In the genomic region with DNA sequence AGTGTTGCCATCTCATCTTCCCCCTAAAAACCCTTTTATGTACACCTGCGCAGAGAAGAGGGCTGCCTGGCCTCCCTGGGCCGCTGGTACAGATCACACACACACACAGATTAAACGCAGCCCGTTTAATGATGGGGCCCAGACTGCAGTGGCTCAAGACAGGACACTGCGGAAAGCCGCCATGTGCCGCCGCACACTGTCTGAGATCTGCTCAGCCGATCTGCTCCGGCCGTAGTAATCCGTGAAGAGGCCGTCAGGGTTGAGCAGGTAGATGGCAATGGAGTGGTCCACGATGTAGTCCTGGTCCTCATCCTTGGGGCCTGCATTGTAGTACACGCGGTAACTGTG, we compare ENCODE assay signal across 12 cellular contexts. TPM values are rescaled to one million over a fixed set of nuclear protein-coding genes. Genes with fewer than 3 reads are reported as not detected.
DNase-seq lines count a peak whose midpoint lies in the region; ATAC-seq, FAIRE-seq and TF ChIP-seq lines count a peak whose summit lies in the region.
"Had no signal": no experiment of that assay in that cellular context is flagged by ENCODE, and none has a peak within 500 bp of the region (broad histone marks: within the 10 kb centered on the region; RNA-seq: fewer than 3 reads in every experiment).

No MANE protein-coding gene starts in this region.

- intact Hi-C loops in Right ventricle myocardium inferior (cut with DNase I): no loop called here
- intact Hi-C loops in left ventricle myocardium inferior (cut with micrococcal nuclease): no loop called here

- H3K4me3 ChIP-seq in left ventricle myocardium inferior: no peak overlapping the region

- TF ChIP-seq CTCF in left ventricle myocardium inferior (IDR thresholded peaks at IDR 0.05; ENCODE audit: borderline replicate concordance) (no peak), D721Med (IDR thresholded peaks at IDR 0.05; ENCODE audit: insufficient read depth, missing control alignments) (no peak)

- H3K27ac ChIP-seq in left ventricle myocardium inferior (replicated peaks): no peak overlapping the region

- H3K9me3 ChIP-seq in left ventricle myocardium inferior (replicated peaks): no peaks in the 10 kb centered on the region

- ATAC-seq in Right ventricle myocardium inferior: no peak
- no peak for ATAC-seq in activated naive CD8-positive, alpha-beta T cell treated with anti-CD3 and anti-CD28 coated beads, Interleukin-2, amount 10 ng/mL, durations not matched to agents 7 days and 5 days (ENCODE audit: low read depth)
- no peak for ATAC-seq in stimulated activated memory B cell treated with anti-CD40 and anti-IgM and Interleukin-4, amounts not matched to agents 10 μg/mL and 1 μg/mL and 100 μg/mL, for 72 hours
- ATAC-seq: left colon had no signal

- H3K27me3 Mint-ChIP-seq in activated naive CD8-positive, alpha-beta T cell treated with anti-CD3 and anti-CD28 coated beads, Interleukin-2, amount 10 ng/mL, durations not matched to agents 7 days and 5 days: no peaks in the 10 kb centered on the region
- H3K27me3 Mint-ChIP-seq in stimulated activated memory B cell treated with anti-CD40 and anti-IgM and Interleukin-4, amounts not matched to agents 10 μg/mL and 1 μg/mL and 100 μg/mL, for 72 hours: no peaks in the 10 kb centered on the region

- H3K27me3 ChIP-seq in left ventricle myocardium inferior (ENCODE audit: low read depth): no peaks in the 10 kb centered on the region

- FAIRE-seq in D721Med (lab: Jason Lieb, UNC): no peak
- FAIRE-seq: GM18507 had no signal

- peaks cover 56% of the 10 kb centered on the region for H3K36me3 ChIP-seq in left ventricle myocardium inferior

- H3K4me1 ChIP-seq in left ventricle myocardium inferior: peaks cover 48% of the 10 kb centered on the region

- peak overlapping the region; percentile 10 for H3K4me3 Mint-ChIP-seq in activated naive CD8-positive, alpha-beta T cell treated with anti-CD3 and anti-CD28 coated beads, Interleukin-2, amount 10 ng/mL, durations not matched to agents 7 days and 5 days
- H3K4me3 Mint-ChIP-seq in stimulated activated memory B cell treated with anti-CD40 and anti-IgM and Interleukin-4, amounts not matched to agents 10 μg/mL and 1 μg/mL and 100 μg/mL, for 72 hours: peak overlapping the region; percentile 24

- POLR2A ChIA-PET in activated naive CD8-positive, alpha-beta T cell treated with anti-CD3 and anti-CD28 coated beads, Interleukin-2, amount 10 ng/mL, durations not matched to agents 7 days and 5 days (lab: Charles Lee): interaction anchor here (1.6 to 5.4 kb wide), 2 partner anchors 9 to 13 kb away, joined by 5 to 175 read pairs; a partner anchor contains a TSS

- H3K4me1 Mint-ChIP-seq in activated naive CD8-positive, alpha-beta T cell treated with anti-CD3 and anti-CD28 coated beads, Interleukin-2, amount 10 ng/mL, durations not matched to agents 7 days and 5 days: peaks cover 26% of the 10 kb centered on the region
- H3K4me1 Mint-ChIP-seq in stimulated activated memory B cell treated with anti-CD40 and anti-IgM and Interleukin-4, amounts not matched to agents 10 μg/mL and 1 μg/mL and 100 μg/mL, for 72 hours: peaks cover 33% of the 10 kb centered on the region

- H3K36me3 Mint-ChIP-seq in activated naive CD8-positive, alpha-beta T cell treated with anti-CD3 and anti-CD28 coated beads, Interleukin-2, amount 10 ng/mL, durations not matched to agents 7 days and 5 days: peaks cover 22% of the 10 kb centered on the region
- peaks cover 44% of the 10 kb centered on the region for H3K36me3 Mint-ChIP-seq in stimulated activated memory B cell treated with anti-CD40 and anti-IgM and Interleukin-4, amounts not matched to agents 10 μg/mL and 1 μg/mL and 100 μg/mL, for 72 hours

- no peaks in the 10 kb centered on the region for H3K9me3 Mint-ChIP-seq in activated naive CD8-positive, alpha-beta T cell treated with anti-CD3 and anti-CD28 coated beads, Interleukin-2, amount 10 ng/mL, durations not matched to agents 7 days and 5 days
- no peaks in the 10 kb centered on the region for H3K9me3 Mint-ChIP-seq in stimulated activated memory B cell treated with anti-CD40 and anti-IgM and Interleukin-4, amounts not matched to agents 10 μg/mL and 1 μg/mL and 100 μg/mL, for 72 hours

- no peak overlapping the region for H3K27ac Mint-ChIP-seq in activated naive CD8-positive, alpha-beta T cell treated with anti-CD3 and anti-CD28 coated beads, Interleukin-2, amount 10 ng/mL, durations not matched to agents 7 days and 5 days
- no peak overlapping the region for H3K27ac Mint-ChIP-seq in stimulated activated memory B cell treated with anti-CD40 and anti-IgM and Interleukin-4, amounts not matched to agents 10 μg/mL and 1 μg/mL and 100 μg/mL, for 72 hours

- DNase-seq in Right ventricle myocardium inferior (ENCODE audit: missing footprints) (peak; percentile 63), left ventricle myocardium inferior (no peak), OCI-M1 (lab: John Stamatoyannopoulos, UW) (no peak), D721Med (ENCODE audit: insufficient read length, low spot score) (no peak)
- no peak for DNase-seq in activated naive CD8-positive, alpha-beta T cell treated with anti-CD3 and anti-CD28 coated beads, Interleukin-2, amount 10 ng/mL, durations not matched to agents 7 days and 5 days
- DNase-seq: KG1; NCI-H187; NK-92 treated with Interleukin-12 subunit alpha and Interleukin-12 subunit beta, amount 100 ng/mL, for 24 hours; SW 1271 had no signal

RNA-seq across cellular contexts. Expression of a gene that starts 2.0 kb away (rescaled TPM):
- total RNA-seq in Right ventricle myocardium inferior (not detected), left ventricle myocardium inferior (not detected)
- 10 to 100 TPM in 1 of 2 experiments, 1 to 10 TPM in 1; 8.1 to 12.8 TPM for total RNA-seq in activated naive CD8-positive, alpha-beta T cell treated with anti-CD3 and anti-CD28 coated beads, Interleukin-2, amount 10 ng/mL, durations not matched to agents 7 days and 5 days

RNA-seq across cellular contexts. Expression of a gene that starts 6.4 kb away (rescaled TPM):
- 15.5 TPM for total RNA-seq in Right ventricle myocardium inferior
- total RNA-seq in left ventricle myocardium inferior: 11.6 TPM
- total RNA-seq in activated naive CD8-positive, alpha-beta T cell treated with anti-CD3 and anti-CD28 coated beads, Interleukin-2, amount 10 ng/mL, durations not matched to agents 7 days and 5 days: 10 to 100 TPM; 86.3 to 94.5 TPM

RNA-seq across cellular contexts. Expression of a gene that starts 15.4 kb away (rescaled TPM):
- 26.7 TPM for total RNA-seq in Right ventricle myocardium inferior
- 27.7 TPM for total RNA-seq in left ventricle myocardium inferior
- 100 to 1,000 TPM; 126 TPM for total RNA-seq in activated naive CD8-positive, alpha-beta T cell treated with anti-CD3 and anti-CD28 coated beads, Interleukin-2, amount 10 ng/mL, durations not matched to agents 7 days and 5 days

RNA-seq across cellular contexts. Expression of a gene that starts 15.9 kb away (rescaled TPM):
- total RNA-seq in Right ventricle myocardium inferior (24.9 TPM), left ventricle myocardium inferior (23.4 TPM)
- total RNA-seq in activated naive CD8-positive, alpha-beta T cell treated with anti-CD3 and anti-CD28 coated beads, Interleukin-2, amount 10 ng/mL, durations not matched to agents 7 days and 5 days: 100 to 1,000 TPM; 128 to 141 TPM

RNA-seq across cellular contexts. Expression of a gene that starts 22.3 kb away (rescaled TPM):
- total RNA-seq in Right ventricle myocardium inferior: not detected
- total RNA-seq in left ventricle myocardium inferior: not detected
- total RNA-seq in activated naive CD8-positive, alpha-beta T cell treated with anti-CD3 and anti-CD28 coated beads, Interleukin-2, amount 10 ng/mL, durations not matched to agents 7 days and 5 days: 10 to 100 TPM; 18.8 to 21.9 TPM
